9 cellular contexts compared by ENCODE assay signal in the genomic region with DNA sequence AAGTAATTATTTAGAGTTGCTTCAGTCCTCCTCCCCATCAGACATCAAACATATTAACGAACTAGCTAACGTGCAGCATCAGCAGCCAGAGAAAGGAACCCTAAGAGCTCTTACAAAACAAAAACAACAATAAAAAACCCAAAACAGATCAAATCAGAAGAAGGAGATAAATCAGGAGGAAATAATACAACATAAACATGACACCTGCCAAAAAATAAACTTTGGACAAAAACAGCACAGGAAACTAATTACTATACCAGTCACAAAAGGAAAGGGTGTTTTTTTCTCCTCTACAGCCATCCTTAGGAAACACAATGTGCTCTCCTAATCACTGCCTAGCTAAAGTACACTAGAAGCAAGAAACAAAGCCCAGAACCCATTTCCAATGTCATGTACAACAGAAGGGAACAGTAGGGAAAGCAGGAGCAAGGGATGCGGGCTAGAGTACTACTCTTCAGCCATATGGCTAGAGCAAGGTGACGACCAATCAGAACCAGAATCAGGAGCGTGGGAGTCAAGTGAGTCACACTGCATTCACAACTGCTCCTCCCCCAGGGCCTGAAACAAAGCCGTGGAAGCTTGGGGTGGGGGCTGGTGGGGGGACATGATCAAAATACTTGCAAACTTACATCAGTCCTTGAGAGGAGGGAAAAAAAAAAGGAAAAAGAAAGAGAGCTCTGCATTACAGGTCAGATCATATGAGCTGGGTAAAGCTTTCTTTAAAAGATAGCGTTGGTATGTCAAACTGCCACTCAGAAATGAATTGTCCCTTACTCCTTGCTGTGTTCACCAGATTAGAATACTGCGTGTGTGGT.
A peak's percentile ranks its signal among the peaks of the same experiment; 100 is the strongest.
DNase-seq lines count a peak whose midpoint lies in the region; ATAC-seq and TF ChIP-seq lines count a peak whose summit lies in the region.
"Had no signal": no experiment of that assay in that cellular context is flagged by ENCODE, and none has a peak within 500 bp of the region (broad histone marks: within the 10 kb centered on the region; RNA-seq: fewer than 3 reads in every experiment).

No MANE protein-coding gene starts in this region.

- DNase-seq in ELF-1 (ENCODE audit: low read depth, low spot score): peak; percentile 90
- peak; percentile 19 to 86 for DNase-seq in NCI-H524 (lab: John Stamatoyannopoulos, UW)
- peak; percentile 68 for DNase-seq in dedifferentiated amniotic fluid mesenchymal stem cell (ENCODE audit: extremely low spot score)
- no peak for DNase-seq in thyroid gland
- no peak for DNase-seq in SK-N-DZ (ENCODE audit: low spot score)

- H3K36me3 Mint-ChIP-seq in nephron (ENCODE audit: low read depth): peaks cover 18% of the 10 kb centered on the region

- no peak overlapping the region for H3K4me3 Mint-ChIP-seq in nephron

- intact Hi-C loops in thyroid gland (cut with DNase I): no loop called here

- no peaks in the 10 kb centered on the region for H3K9me3 ChIP-seq in thyroid gland

- no peak overlapping the region for H3K4me3 ChIP-seq in thyroid gland (replicated peaks in 1 of 3)

- H3K27me3 Mint-ChIP-seq in nephron (ENCODE audit: low read depth): no peaks in the 10 kb centered on the region

- TF ChIP-seq POLR2A in thyroid gland (IDR thresholded peaks at IDR 0.05): no peak

- H3K4me1 Mint-ChIP-seq in nephron: peaks cover 21% of the 10 kb centered on the region

- H3K27ac Mint-ChIP-seq in nephron: peak overlapping the region; percentile 24 to 44 (median 39)

- no peak for ATAC-seq in GM18868 (IDR thresholded peaks at IDR 0.05; ENCODE audit: unreplicated experiment)
- ATAC-seq in GM18907 (IDR thresholded peaks at IDR 0.05; ENCODE audit: unreplicated experiment): no peak

- H3K27ac ChIP-seq in thyroid gland: no peak overlapping the region
- H3K27ac ChIP-seq: HL-60 had no signal

- peaks cover 0 to 14% of the 10 kb centered on the region in 2 donors for H3K36me3 ChIP-seq in thyroid gland

- no peaks in the 10 kb centered on the region for H3K27me3 ChIP-seq in thyroid gland

- 64 to 68% methylated on average over 8 of the region's 8 CpGs for WGBS in thyroid gland, 2 donors

- H3K4me1 ChIP-seq in thyroid gland: peaks cover 12 to 17% of the 10 kb centered on the region in 2 donors

- no peaks in the 10 kb centered on the region for H3K9me3 Mint-ChIP-seq in nephron

- no peak for TF ChIP-seq CTCF in nephron (IDR thresholded peaks at IDR 0.05; ENCODE audit: unreplicated experiment in 3 of 3)
- no peak for TF ChIP-seq CTCF in thyroid gland (IDR thresholded peaks at IDR 0.05)

Comparison
In these comparisons a context has a peak if more than half of its experiments do, and no peak if none do; other contexts are left out.
1. DNase-seq: peak in ELF-1 (single experiment), NCI-H524 (2 of 2) and dedifferentiated amniotic fluid mesenchymal stem cell (single experiment); none in thyroid gland (0 of 2) and SK-N-DZ (single experiment).